ENCODE assay signal across 11 cellular contexts in the genomic region with DNA sequence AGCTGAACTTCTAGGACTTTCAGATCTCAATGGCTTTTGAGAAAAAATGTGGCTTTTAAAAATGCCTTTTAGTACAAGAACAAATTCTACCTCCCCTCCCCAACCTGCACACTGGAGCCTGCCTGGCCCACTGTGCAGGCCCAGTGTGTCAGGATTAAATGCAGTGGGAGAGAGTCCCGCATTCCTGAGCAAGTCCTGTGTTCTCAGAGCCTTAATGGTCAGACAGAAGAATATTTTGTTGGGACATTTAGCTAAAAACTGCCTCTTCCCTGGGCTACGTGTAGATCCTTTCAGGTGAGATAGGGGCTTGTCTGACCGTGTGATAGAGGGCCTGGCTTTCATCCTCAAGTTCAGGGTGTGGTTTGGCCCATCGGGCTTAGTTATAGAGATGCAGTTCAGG.
DNase-seq lines count a peak whose midpoint lies in the region; ATAC-seq, FAIRE-seq and TF ChIP-seq lines count a peak whose summit lies in the region.
"Had no signal": no experiment of that assay in that cellular context is flagged by ENCODE, and none has a peak within 500 bp of the region (broad histone marks: within the 10 kb centered on the region; RNA-seq: fewer than 3 reads in every experiment).

No MANE protein-coding gene starts in this region.

- H3K79me1 ChIP-seq in H1 (ENCODE audit: low read depth, low read length): no peaks in the 10 kb centered on the region

- H3K79me2 ChIP-seq in H1 (ENCODE audit: control insufficient read depth in 1 of 2, insufficient read depth in 2 of 2, low read length in 2 of 2): no peaks in the 10 kb centered on the region

- no peak overlapping the region for H2BK20ac ChIP-seq in H1 (ENCODE audit: low read length)

- H2BK120ac ChIP-seq in H1 (replicated peaks; ENCODE audit: low read depth, low read length): no peak overlapping the region

- DNase-seq in H1 (ENCODE audit: low read depth in 1 of 2, low spot score in 2 of 2) (no peak), kidney (no peak), cortex of kidney (lab: John Stamatoyannopoulos, UW) (no peak), esophagus muscularis mucosa (ENCODE audit: extremely low spot score) (no peak)
- DNase-seq: CD8-positive, alpha-beta memory T cell; DND-41; GF-D8 had no signal

- TF ChIP-seq CTCF in H1 (IDR thresholded peaks at IDR 0.05; ENCODE audit: control extremely low read depth in 1 of 3, insufficient read depth in 1 of 3, low read depth in 1 of 3, low read length in 3 of 3) (no peak), kidney (IDR thresholded peaks at IDR 0.05; ENCODE audit: borderline replicate concordance, extremely low read depth, insufficient read depth) (no peak), esophagus muscularis mucosa (IDR thresholded peaks at IDR 0.05) (no peak)

- no peak overlapping the region for H3K56ac ChIP-seq in H1 (replicated peaks; ENCODE audit: insufficient read length, low read depth, low read length)

- ATAC-seq in SK-N-SH treated with all-trans-retinoic acid at 6 μM for 48 hours (no peak), HG02852 (IDR thresholded peaks at IDR 0.05; ENCODE audit: unreplicated experiment) (no peak)

- H4K5ac ChIP-seq in H1 (ENCODE audit: insufficient read length, low read depth, low read length): no peak overlapping the region

- H3K36me3 ChIP-seq in HUES48 (ENCODE audit: control insufficient read depth, insufficient read depth, low read length) (no peaks in the 10 kb centered on the region), H1 (ENCODE audit: control insufficient read depth in 2 of 4, insufficient read depth in 4 of 4, low read length in 3 of 4) (no peaks in the 10 kb centered on the region), kidney (ENCODE audit: control insufficient read depth in 1 of 2, insufficient read depth in 2 of 2, low read length in 2 of 2) (no peaks in the 10 kb centered on the region), esophagus muscularis mucosa (no peaks in the 10 kb centered on the region)

- no peak overlapping the region for H2AFZ ChIP-seq in H1 (ENCODE audit: low read length)

- TF ChIP-seq RAD21 in H1 (IDR thresholded peaks at IDR 0.05 in 1 of 2, conservative IDR thresholded peaks at IDR 0.05 in 1 of 2; ENCODE audit: low read depth in 2 of 2, low read length in 2 of 2): no peak

- 24% methylated on average over 4 of the region's 4 CpGs; no CpG with 5 or more reads in 1 of the 2 experiments for WGBS in H1 (ENCODE audit: extremely low coverage in 1 of 2, insufficient coverage in 1 of 2, insufficient read length in 1 of 2, insufficient replicate concordance in 2 of 2, low coverage in 1 of 2, low lambda C conversion rate in 2 of 2, missing lambda C conversion rate in 1 of 2), 2 experiments
- WGBS in esophagus muscularis mucosa: 74% methylated on average over 4 of the region's 4 CpGs

- H3K14ac ChIP-seq in H1 (ENCODE audit: insufficient read length): no peak overlapping the region

- H3K4me1 ChIP-seq in HUES48 (ENCODE audit: control insufficient read depth, insufficient read depth, low read length): peaks cover 58% of the 10 kb centered on the region
- peaks cover 11 to 39% (median 19%) of the 10 kb centered on the region in 4 experiments for H3K4me1 ChIP-seq in H1 (replicated peaks in 1 of 4; ENCODE audit: control insufficient read depth in 3 of 4, insufficient read depth in 4 of 4, low read length in 3 of 4)
- peaks cover 0 to 9% of the 10 kb centered on the region in 2 donors for H3K4me1 ChIP-seq in kidney (ENCODE audit: control insufficient read depth in 1 of 2, insufficient read depth in 1 of 2, low read depth in 1 of 2, low read length in 2 of 2)
- H3K4me1 ChIP-seq in esophagus muscularis mucosa: peaks cover 0 to 11% (median 9%) of the 10 kb centered on the region in 4 donors
- H3K4me1 ChIP-seq: Caco-2 had no signal

- H4K8ac ChIP-seq in H1 (ENCODE audit: extremely low read depth, insufficient read depth, low read length): no peak overlapping the region

- POLR2A ChIA-PET in H1 (lab: Charles Lee; ENCODE audit: partially characterized antibody): no interaction called here

- TF ChIP-seq POLR2A in H1 (IDR thresholded peaks at IDR 0.05; ENCODE audit: control extremely low read depth in 1 of 2, low read depth in 2 of 2, low read length in 2 of 2) (no peak), esophagus muscularis mucosa (IDR thresholded peaks at IDR 0.05; ENCODE audit: low read depth) (no peak)

- H2BK5ac ChIP-seq in H1 (ENCODE audit: low read depth, low read length): no peak overlapping the region

- H2BK12ac ChIP-seq in H1 (ENCODE audit: low read depth, low read length): peak overlapping the region; percentile 79; the same call in 1 of the 2 replicates

- peak overlapping the region; percentile 46 to 53; a peak in 2 of 4 replicates for H3K4me2 ChIP-seq in H1 (ENCODE audit: insufficient read depth in 1 of 2, low read depth in 2 of 2, low read length in 2 of 2)

- TF ChIP-seq EP300 in H1 (IDR thresholded peaks at IDR 0.05; ENCODE audit: borderline replicate concordance in 1 of 2, low read depth in 2 of 2, low read length in 2 of 2) (no peak), esophagus muscularis mucosa (IDR thresholded peaks at IDR 0.05) (no peak)

- H3K23me2 ChIP-seq in H1 (ENCODE audit: low read depth, low read length): peaks cover 6% of the 10 kb centered on the region; the same call in 1 of the 2 replicates

- H3K18ac ChIP-seq in H1 (ENCODE audit: extremely low read depth, low read length): peak overlapping the region; percentile 65

- H3K27me3 ChIP-seq in HUES48 (ENCODE audit: control insufficient read depth, insufficient read depth, low read length) (peaks cover 67% of the 10 kb centered on the region), H1 (replicated peaks in 1 of 4; ENCODE audit: control insufficient read depth in 3 of 4, extremely low read depth in 1 of 4, insufficient read depth in 3 of 4, low read length in 3 of 4) (peaks cover 4 to 51% (median 34%) of the 10 kb centered on the region in 4 experiments), esophagus muscularis mucosa (no peaks in the 10 kb centered on the region)

- CTCF ChIA-PET in H1 (lab: Charles Lee; ENCODE audit: partially characterized antibody): interaction anchor here (0.7 to 1.8 kb wide), 5 partner anchors 10 to 65 kb away, joined by 3 to 6 read pairs (median 4); no protein-coding TSS in a partner anchor

- no peak overlapping the region for H3K4ac ChIP-seq in H1 (replicated peaks; ENCODE audit: insufficient read length, low read depth, low read length)

- no peak overlapping the region for H3K23ac ChIP-seq in H1 (ENCODE audit: insufficient read length)

- no peak overlapping the region for H2BK15ac ChIP-seq in H1 (ENCODE audit: low read length)

- H3K9me3 ChIP-seq in HUES48 (ENCODE audit: control insufficient read depth, insufficient read depth, low read length) (no peaks in the 10 kb centered on the region), H1 (ENCODE audit: insufficient read depth in 2 of 2, low read depth in 1 of 2, low read length in 1 of 2) (no peaks in the 10 kb centered on the region), kidney (ENCODE audit: control insufficient read depth in 1 of 2, low read length in 2 of 2) (no peaks in the 10 kb centered on the region), esophagus muscularis mucosa (no peaks in the 10 kb centered on the region)
- H3K9me3 ChIP-seq: Caco-2 had no signal

- intact Hi-C loops in kidney (cut with DNase I): no loop called here
- intact Hi-C loops in esophagus muscularis mucosa (cut with DNase I): no loop called here

- no peak overlapping the region for H4K91ac ChIP-seq in H1 (replicated peaks; ENCODE audit: insufficient read length, low read length)

- peak; percentile 7 for FAIRE-seq in H1 (lab: Jason Lieb, UNC)
- FAIRE-seq in kidney (lab: Jason Lieb, UNC): no peak

- no peak overlapping the region; the same call in 1 of the 2 replicates for H2AK5ac ChIP-seq in H1 (ENCODE audit: low read depth, low read length)

- H3K4me3 ChIP-seq in HUES48 (ENCODE audit: low read depth, low read length) (no peak overlapping the region), H1 (ENCODE audit: extremely low read depth in 1 of 4, insufficient read depth in 2 of 4, low read depth in 3 of 4, low read length in 4 of 4) (no peak overlapping the region; a peak in 1 of 8 replicates), kidney (ENCODE audit: low read length in 2 of 2) (peak overlapping the region in 1 of 2 donors; percentile 64), esophagus muscularis mucosa (no peak overlapping the region)

- H4K20me1 ChIP-seq in H1 (replicated peaks in 1 of 2; ENCODE audit: control insufficient read depth in 1 of 2, insufficient read depth in 2 of 2, low read length in 2 of 2): no peaks in the 10 kb centered on the region

- H3K27ac ChIP-seq in HUES48 (ENCODE audit: low read depth, low read length) (peak overlapping the region; percentile 22), H1 (ENCODE audit: low read depth, low read length) (no peak overlapping the region), kidney (ENCODE audit: low read depth in 2 of 2, low read length in 2 of 2) (peak overlapping the region; percentile 10 to 67), esophagus muscularis mucosa (replicated peaks in 1 of 4) (no peak overlapping the region)

- H3K9ac ChIP-seq in HUES48 (ENCODE audit: low read depth, low read length) (no peak overlapping the region), H1 (replicated peaks in 1 of 4; ENCODE audit: extremely low read depth in 1 of 4, low read depth in 3 of 4, low read length in 3 of 4) (no peak overlapping the region), kidney (ENCODE audit: low read length in 2 of 2) (peak overlapping the region in 1 of 2 donors; percentile 42)

TF ChIP-seq in H1, 55 proteins besides CTCF, POLR2A, EP300 and RAD21 (continues in another document):
- TF ChIP-seq JUND (IDR thresholded peaks at IDR 0.05; ENCODE audit: low read length) (no peak), NANOG (IDR thresholded peaks at IDR 0.05; ENCODE audit: insufficient read depth, low read depth, low read length, poor library complexity, severe bottlenecking) (no peak), SUZ12 (IDR thresholded peaks at IDR 0.05; ENCODE audit: low read length) (no peak), KDM1A (IDR thresholded peaks at IDR 0.05; ENCODE audit: borderline replicate concordance, low read length) (no peak), GABPA (IDR thresholded peaks at IDR 0.05; ENCODE audit: borderline replicate concordance, insufficient read depth, low read length) (no peak)

TF ChIP-seq in SK-N-SH treated with all-trans-retinoic acid at 6 μM for 48 hours, 23 proteins besides CTCF, POLR2A, EP300 and RAD21:
- TF ChIP-seq ZC3H10 (CRISPR knock-in tag; IDR thresholded peaks at IDR 0.05): no peak
- TF ChIP-seq GLIS3 (CRISPR knock-in tag; IDR thresholded peaks at IDR 0.05): no peak

Comparison
In these comparisons a context has a peak if more than half of its experiments do, and no peak if none do; other contexts are left out.
1. H3K27ac ChIP-seq: peak in HUES48 (single experiment) and kidney (2 of 2); none in H1 (single experiment) and esophagus muscularis mucosa (0 of 4).